8 cellular contexts compared by ENCODE assay signal in the genomic region with DNA sequence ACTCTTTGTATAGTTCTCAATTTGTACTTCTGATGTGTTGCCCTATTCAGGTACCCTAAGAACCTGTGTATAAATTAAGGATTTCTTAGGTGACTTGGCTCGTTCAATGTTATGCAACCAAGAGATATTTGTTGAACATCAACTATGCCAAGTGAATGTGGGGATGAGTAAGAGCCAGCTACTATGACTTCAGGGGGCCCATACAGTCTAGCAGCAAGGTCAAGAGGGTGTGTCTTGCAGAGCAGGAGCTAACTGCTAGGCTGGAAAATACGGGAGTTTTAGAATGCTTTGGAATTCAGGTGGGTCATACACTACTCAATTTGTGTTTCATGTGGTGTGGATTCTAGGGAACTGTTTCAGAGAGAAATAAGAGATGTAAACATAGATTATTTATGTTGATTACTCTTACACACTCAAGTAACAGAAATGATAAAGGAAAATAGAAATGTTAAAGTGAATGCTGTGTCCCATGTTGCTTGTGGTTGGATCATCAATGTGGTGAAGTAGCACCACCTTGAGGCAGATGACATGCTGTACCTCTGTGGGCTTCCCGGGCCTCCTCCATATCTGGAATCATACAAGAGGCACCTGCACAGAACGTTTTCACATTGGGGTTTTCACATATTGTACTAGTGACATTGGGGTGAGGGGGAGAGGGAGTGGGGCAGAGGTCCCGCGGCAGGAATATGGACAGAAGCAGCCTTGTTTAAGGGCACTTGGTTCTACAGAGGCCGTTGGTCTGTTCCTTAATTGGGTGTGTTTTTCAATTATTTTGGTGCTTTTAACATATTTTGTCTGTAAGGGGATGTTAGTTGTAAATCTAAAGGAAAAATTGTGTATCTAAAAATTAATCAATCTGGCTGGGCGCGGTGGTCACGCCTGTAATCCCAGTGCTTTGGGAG. TPM values are rescaled to one million over a fixed set of nuclear protein-coding genes. Genes with fewer than 3 reads are reported as not detected.
DNase-seq lines count a peak whose midpoint lies in the region; ATAC-seq and TF ChIP-seq lines count a peak whose summit lies in the region.

No MANE protein-coding gene starts in this region.

- H3K4me1 ChIP-seq in PC-9 (replicated peaks; ENCODE audit: insufficient read depth) (peaks cover 33% of the 10 kb centered on the region), heart right ventricle (peaks cover 0 to 52% (median 28%) of the 10 kb centered on the region in 9 donors), rectal smooth muscle tissue (ENCODE audit: control insufficient read depth, insufficient read depth, low read length) (peaks cover 5% of the 10 kb centered on the region)

- peaks cover 35% of the 10 kb centered on the region for H3K4me1 Mint-ChIP-seq in activated naive CD8-positive, alpha-beta T cell (ENCODE audit: low read depth)

- H3K4me3 Mint-ChIP-seq in activated naive CD8-positive, alpha-beta T cell, result no peak overlapping the region

- 60 to 65% methylated on average over 10 of the region's 10 CpGs for WGBS in heart right ventricle, 2 donors

- peaks cover 11% of the 10 kb centered on the region for H3K79me2 ChIP-seq in PC-9 (ENCODE audit: low read depth)

- H3K4me2 ChIP-seq in PC-9, result peak overlapping the region; percentile 39

- H3K4me3 ChIP-seq in PC-9 (no peak overlapping the region), heart right ventricle (no peak overlapping the region), rectal smooth muscle tissue (ENCODE audit: low read length) (no peak overlapping the region)

- CTCF ChIA-PET in PC-9 (lab: Charles Lee), result interaction anchor here (0.9 to 1.1 kb wide), 2 partner anchors 338 to 660 kb away, joined by 3 to 4 read pairs; no protein-coding TSS in a partner anchor

- H4K20me1 ChIP-seq in PC-9 (ENCODE audit: insufficient read depth), result peaks cover 1% of the 10 kb centered on the region; the same call in 1 of the 2 replicates

- H3K9me3 Mint-ChIP-seq in activated naive CD8-positive, alpha-beta T cell (ENCODE audit: low read depth), result no peaks in the 10 kb centered on the region

- intact Hi-C loops in PC-9 (cut with micrococcal nuclease; ENCODE audit: unreplicated experiment) (loop anchor here (1.0 to 10.0 kb wide), 10 partner anchors 54 to 1021 kb away; partner anchors contain the start of genes LAMC1, RGS16 and SMG7), heart right ventricle (cut with DNase I) (loop anchor here in 8 of 10 donors (5.0 to 10.0 kb wide), 10 partner anchors 68 to 1379 kb away; partner anchors contain the start of gene SMG7 (in 4 of the 8))

- no peak overlapping the region for H3K9ac ChIP-seq in rectal smooth muscle tissue (ENCODE audit: low read length)

- TF ChIP-seq EP300 in Ishikawa (IDR thresholded peaks at IDR 0.05; ENCODE audit: borderline replicate concordance), result no peak

- peak overlapping the region; percentile 89 for H3K27ac Mint-ChIP-seq in activated naive CD8-positive, alpha-beta T cell

- no peaks in the 10 kb centered on the region for H3K9me2 ChIP-seq in PC-9 (ENCODE audit: insufficient read depth)

- TF ChIP-seq CTCF in PC-9 (conservative IDR thresholded peaks at IDR 0.05) (peak; percentile 87), heart right ventricle (IDR thresholded peaks at IDR 0.05) (peak; percentile 42 to 82 (median 69))

- peaks cover 73% of the 10 kb centered on the region for H3F3A ChIP-seq in PC-9 (ENCODE audit: insufficient read depth, low read depth)

- no peaks in the 10 kb centered on the region for H3K9me3 ChIP-seq in PC-9 (ENCODE audit: insufficient read depth, low read depth)
- no peaks in the 10 kb centered on the region for H3K9me3 ChIP-seq in heart right ventricle

- peak overlapping the region; percentile 64 for H3K27ac ChIP-seq in PC-9
- peak overlapping the region in 3 of 10 donors; percentile 12 to 58 (median 18) for H3K27ac ChIP-seq in heart right ventricle
- peak overlapping the region; percentile 10 for H3K27ac ChIP-seq in rectal smooth muscle tissue (ENCODE audit: low read depth, low read length)

- H3K36me3 Mint-ChIP-seq in activated naive CD8-positive, alpha-beta T cell, result peaks cover 3% of the 10 kb centered on the region

- POLR2A ChIA-PET in PC-9 (lab: Charles Lee; ENCODE audit: unreplicated experiment), result interaction anchor here (1.0 kb wide), 1 partner anchor 55 kb away, joined by 6 read pairs; no protein-coding TSS in a partner anchor

- peaks cover 31% of the 10 kb centered on the region for H3K36me3 ChIP-seq in PC-9 (ENCODE audit: low read depth)
- H3K36me3 ChIP-seq in heart right ventricle, result peaks cover 0 to 60% (median 10%) of the 10 kb centered on the region in 9 donors
- no peaks in the 10 kb centered on the region for H3K36me3 ChIP-seq in rectal smooth muscle tissue (ENCODE audit: control insufficient read depth, insufficient read depth, low read length)

- BruUV-seq in PC-9 (replicated peaks; lab: Mats Ljungman, UMichigan), result no TSS peak

- H3K27me3 Mint-ChIP-seq in activated naive CD8-positive, alpha-beta T cell, result no peaks in the 10 kb centered on the region

- H3K27me3 ChIP-seq in PC-9 (ENCODE audit: insufficient read depth, low read depth) (no peaks in the 10 kb centered on the region), heart right ventricle (no peaks in the 10 kb centered on the region), rectal smooth muscle tissue (ENCODE audit: control insufficient read depth, insufficient read depth, low read length) (no peaks in the 10 kb centered on the region)

- DNase-seq in DMS79 treated with DMSO at 0.1 percent for 48 hours (lab: John Stamatoyannopoulos, UW) (peak; percentile 45), PC-9 (peak; percentile 60 to 65), heart right ventricle (peak; percentile 18 to 58), occipital lobe (lab: John Stamatoyannopoulos, UW) (no peak)

- H2AFZ ChIP-seq in PC-9, result no peak overlapping the region

- TF ChIP-seq RAD21 in Ishikawa (IDR thresholded peaks at IDR 0.05; ENCODE audit: low read depth), result peak; percentile 81

- ATAC-seq in GM21447 (IDR thresholded peaks at IDR 0.05; ENCODE audit: unreplicated experiment) (peak; percentile 90), heart right ventricle (peak; percentile 87 to 94 (median 92))

TF ChIP-seq in Ishikawa, 13 proteins besides CTCF, POLR2A, EP300 and RAD21:
- TF ChIP-seq NFIC (IDR thresholded peaks at IDR 0.05) (no peak), TAF1 (IDR thresholded peaks at IDR 0.05; ENCODE audit: low read depth) (no peak), CEBPB (IDR thresholded peaks at IDR 0.05) (no peak), CREB1 (IDR thresholded peaks at IDR 0.05; ENCODE audit: low read depth) (no peak), USF1 (IDR thresholded peaks at IDR 0.05) (no peak), YY1 (IDR thresholded peaks at IDR 0.05; ENCODE audit: low read depth) (no peak), TCF12 (IDR thresholded peaks at IDR 0.05; ENCODE audit: low read depth) (no peak), FOXM1 (IDR thresholded peaks at IDR 0.05; ENCODE audit: borderline replicate concordance, low read depth) (no peak), REST (IDR thresholded peaks at IDR 0.05; ENCODE audit: low read depth) (no peak), TEAD4 (IDR thresholded peaks at IDR 0.05) (no peak), EGR1 (IDR thresholded peaks at IDR 0.05) (no peak), ZBTB7A (IDR thresholded peaks at IDR 0.05; ENCODE audit: low read depth) (no peak)
- TF ChIP-seq, protein P1, sequence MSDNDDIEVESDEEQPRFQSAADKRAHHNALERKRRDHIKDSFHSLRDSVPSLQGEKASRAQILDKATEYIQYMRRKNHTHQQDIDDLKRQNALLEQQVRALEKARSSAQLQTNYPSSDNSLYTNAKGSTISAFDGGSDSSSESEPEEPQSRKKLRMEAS (IDR thresholded peaks at IDR 0.05), result no peak

RNA-seq across cellular contexts. Expression of gene ARPC5, which starts 12.4 kb away (rescaled TPM):
- total RNA-seq in PC-9 (2021) (143 and 150 TPM in 2 replicates), heart right ventricle (10 to 100 TPM; 23.8 to 60.2 (median 28.1) TPM), occipital lobe (145 TPM)
- polyA plus RNA-seq in heart right ventricle, result 10 to 100 TPM; 42.4 to 57.8 TPM

RNA-seq across cellular contexts. Expression of gene APOBEC4, which starts 30.0 kb away (rescaled TPM):
- total RNA-seq in PC-9 (2021) (not detected in 2 replicates), heart right ventricle (not detected), occipital lobe (not detected)
- polyA plus RNA-seq in heart right ventricle, result not detected

RNA-seq across cellular contexts. Expression of gene NCF2, which starts 32.9 kb away (rescaled TPM):
- total RNA-seq in PC-9 (2021) (54.3 and 65.5 TPM in 2 replicates), heart right ventricle (10 to 100 TPM in 1 of 10 donors, 1 to 10 TPM in 9; 2.2 to 29.7 (median 5.0) TPM), occipital lobe (4.8 TPM)
- polyA plus RNA-seq in heart right ventricle, result 1 to 10 TPM; 1.8 to 2.5 TPM
